Comparison of ENCODE assay signal across 10 cellular contexts in the genomic region with DNA sequence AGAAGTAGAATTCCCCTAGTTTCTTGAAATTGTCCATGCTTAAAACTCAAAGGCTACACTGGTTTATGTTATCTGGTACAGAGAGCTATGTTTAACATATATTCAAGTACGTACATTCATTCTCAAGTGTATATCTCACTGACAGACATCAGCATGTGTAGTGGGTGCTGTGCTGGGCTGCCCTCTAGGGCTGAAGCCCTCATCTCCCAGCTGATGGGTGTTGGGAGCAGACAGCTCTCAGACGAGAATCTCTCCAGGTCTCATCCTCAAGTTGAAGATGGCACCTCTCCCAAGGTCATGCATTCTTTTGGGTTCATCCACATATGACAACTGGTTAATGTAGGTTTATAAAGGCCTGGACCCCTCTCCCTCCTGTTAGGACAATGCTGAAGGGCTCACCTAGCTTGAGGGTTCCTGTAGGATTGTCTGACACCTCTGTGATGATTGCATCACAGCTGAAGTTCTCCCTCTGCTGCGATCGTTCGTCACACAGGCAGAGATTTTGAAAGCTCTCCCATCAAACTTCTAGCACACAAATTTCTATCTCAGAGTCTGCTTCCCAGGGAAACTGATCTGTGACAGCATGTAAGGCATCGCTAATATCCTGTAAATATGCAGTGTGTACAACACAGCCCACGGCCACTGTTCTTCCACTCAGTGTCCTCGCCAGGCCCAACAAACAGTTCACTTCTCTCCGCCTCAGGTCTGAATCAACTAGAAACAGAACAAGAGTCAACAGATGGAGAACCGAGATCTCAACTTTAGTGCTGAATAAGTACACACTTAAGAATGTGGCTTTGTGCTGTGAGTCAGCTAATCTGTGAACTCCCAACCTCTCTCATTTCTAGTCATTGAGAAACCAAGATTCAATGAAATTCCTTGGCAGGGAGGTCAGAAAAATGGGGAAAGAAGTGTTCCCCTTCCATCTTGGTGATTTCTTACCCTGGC. TPM values are rescaled to one million over a fixed set of nuclear protein-coding genes. Genes with fewer than 3 reads are reported as not detected.
DNase-seq lines count a peak whose midpoint lies in the region; ATAC-seq and TF ChIP-seq lines count a peak whose summit lies in the region.
"Had no signal": no experiment of that assay in that cellular context is flagged by ENCODE, and none has a peak within 500 bp of the region (broad histone marks: within the 10 kb centered on the region; RNA-seq: fewer than 3 reads in every experiment).

No MANE protein-coding gene starts in this region.

- H3K27me3 ChIP-seq in lung (ENCODE audit: control insufficient read depth, insufficient read depth), result no peaks in the 10 kb centered on the region
- no peaks in the 10 kb centered on the region for H3K27me3 ChIP-seq in colonic mucosa

- peaks cover 3 to 4% of the 10 kb centered on the region in 2 donors for H3K4me1 ChIP-seq in lung (ENCODE audit: control insufficient read depth in 2 of 2, insufficient read depth in 2 of 2, low read length in 2 of 2)
- H3K4me1 ChIP-seq in colonic mucosa, result no peaks in the 10 kb centered on the region

- no peak overlapping the region for H3K9ac ChIP-seq in colonic mucosa (ENCODE audit: low read depth in 2 of 2, low read length in 2 of 2)

- intact Hi-C loops in colonic mucosa (cut with DNase I), result loop anchor here (5.0 kb wide), 2 partner anchors 37 to 272 kb away; no protein-coding TSS in a partner anchor

- TF ChIP-seq CTCF in lung (IDR thresholded peaks at IDR 0.05; ENCODE audit: control extremely low read depth, extremely low read depth), result no peak
- no peak for TF ChIP-seq CTCF in colonic mucosa (IDR thresholded peaks at IDR 0.05)

- H3K27ac ChIP-seq in lung (ENCODE audit: low read depth in 1 of 2, low read length in 1 of 2) (peak overlapping the region in 1 of 2 donors; percentile 61), colonic mucosa (no peak overlapping the region)

- H3K4me3 ChIP-seq in lung (no peak overlapping the region), colonic mucosa (no peak overlapping the region)

- 73 to 88% methylated on average over 10 of the region's 10 CpGs for WGBS in lung, 2 donors

- ATAC-seq in HG03039 (IDR thresholded peaks at IDR 0.05; ENCODE audit: unreplicated experiment) (peak; percentile 51), lung (ENCODE audit: insufficient read depth, low FRiP score) (peak; percentile 72), HG03135 (IDR thresholded peaks at IDR 0.05; ENCODE audit: unreplicated experiment) (no peak)

- no peaks in the 10 kb centered on the region for H3K9me3 ChIP-seq in lung (ENCODE audit: control insufficient read depth in 2 of 2, insufficient read depth in 1 of 2, low read length in 1 of 2)
- H3K9me3 ChIP-seq in colonic mucosa, result no peaks in the 10 kb centered on the region

- DNase-seq in COLO829 (ENCODE audit: low spot score), result peak; percentile 69
- DNase-seq in astrocyte of the hippocampus (ENCODE audit: low read depth, low spot score), result peak; percentile 87
- no peak for DNase-seq in lung (ENCODE audit: low spot score)
- no peak for DNase-seq in NCI-H2227 treated with DMSO at 0.1 percent for 48 hours (lab: John Stamatoyannopoulos, UW)
- DNase-seq in colonic mucosa, result no peak
- DNase-seq in iPS-NIHi7 (ENCODE audit: extremely low spot score), result no peak
- DNase-seq: activated CD4-positive, alpha-beta T cell treated with anti-CD3 and anti-CD28 coated beads for 4 hours; NCI-H187 treated with DMSO at 0.1 percent for 48 hours had no signal

- peaks cover 0 to 12% of the 10 kb centered on the region in 2 donors for H3K36me3 ChIP-seq in lung (ENCODE audit: control insufficient read depth in 2 of 2, insufficient read depth in 2 of 2, low read length in 2 of 2)
- H3K36me3 ChIP-seq in colonic mucosa, result peaks cover 6% of the 10 kb centered on the region

RNA-seq across cellular contexts. Expression of gene PREP, which starts 43.2 kb away (rescaled TPM):
- total RNA-seq in lung (10 to 100 TPM; 27.9 to 31.3 TPM), colonic mucosa (100 to 1,000 TPM in 1 of 2 donors, 10 to 100 TPM in 1; 99.9 to 113 TPM)
- 10 to 100 TPM; 20.3 to 22.4 TPM for polyA plus RNA-seq in lung

Comparison
In these comparisons a context has a peak if more than half of its experiments do, and no peak if none do; other contexts are left out.
1. DNase-seq: peak in COLO829 (single experiment) and astrocyte of the hippocampus (single experiment); none in lung (single experiment), NCI-H2227 treated with DMSO at 0.1 percent for 48 hours (single experiment), colonic mucosa (single experiment) and iPS-NIHi7 (single experiment).